Comparison of ENCODE assay signal across 10 cellular contexts in the genomic region with DNA sequence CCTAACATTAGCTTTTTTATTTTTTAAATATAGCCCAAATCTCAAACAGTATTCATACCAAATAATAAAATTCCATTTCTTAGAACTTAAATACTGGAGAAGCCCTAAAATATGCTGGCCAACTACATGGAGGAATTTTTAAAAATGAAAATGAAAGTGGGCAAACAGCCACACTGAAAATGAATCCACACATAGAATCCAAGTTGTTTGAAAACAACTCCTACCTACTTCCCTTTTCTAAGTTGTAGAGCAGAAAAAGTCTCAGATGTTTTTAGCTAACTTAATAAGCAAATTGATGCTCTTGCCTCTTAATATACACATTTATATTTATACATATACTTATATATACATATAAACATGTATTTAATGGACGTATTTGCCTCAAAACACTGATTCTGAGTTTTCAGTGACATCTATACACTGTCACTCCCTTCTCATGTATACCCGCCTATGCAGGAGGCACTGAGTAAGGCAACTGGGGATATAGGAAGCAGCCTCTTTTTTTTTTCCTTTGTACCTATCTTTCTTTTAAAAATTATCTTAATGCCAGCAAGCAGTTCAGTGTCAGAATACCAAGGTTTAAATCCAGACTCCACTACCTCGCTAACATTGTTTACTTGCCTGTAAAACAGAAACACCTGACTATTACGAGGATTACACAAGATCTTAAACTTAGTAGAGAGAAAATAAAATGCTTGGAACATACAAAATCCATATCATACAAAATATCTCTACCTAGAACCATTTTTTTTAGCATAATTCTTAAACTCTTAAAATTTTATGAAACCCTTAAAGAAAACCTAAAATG. TPM values are rescaled to one million over a fixed set of nuclear protein-coding genes. Genes with fewer than 3 reads are reported as not detected.
A peak's percentile ranks its signal among the peaks of the same experiment; 100 is the strongest.
DNase-seq lines count a peak whose midpoint lies in the region; ATAC-seq and TF ChIP-seq lines count a peak whose summit lies in the region.
"Had no signal": no experiment of that assay in that cellular context is flagged by ENCODE, and none has a peak within 500 bp of the region (broad histone marks: within the 10 kb centered on the region; RNA-seq: fewer than 3 reads in every experiment).

No MANE protein-coding gene starts in this region.

- TF ChIP-seq POLR2A in heart left ventricle (IDR thresholded peaks at IDR 0.05) (no peak), transverse colon (IDR thresholded peaks at IDR 0.05) (no peak)

- WGBS in heart left ventricle, 4 donors = 74 to 78% (median 77%) methylated on average over 4 of the region's 4 CpGs
- WGBS in transverse colon (ENCODE audit: low coverage in 1 of 2), 2 donors = 69 to 76% methylated on average over 4 of the region's 4 CpGs

- DNase-seq in heart left ventricle (peak in 1 of 5 donors; percentile 13), cardiac septum (ENCODE audit: low spot score) (no peak), lower lobe of right lung (no peak), transverse colon (no peak), NCI-H1105 (lab: John Stamatoyannopoulos, UW) (no peak), COR-L47 (lab: John Stamatoyannopoulos, UW) (no peak)
- DNase-seq in activated naive CD4-positive, alpha-beta T cell treated with anti-CD3 and anti-CD28 coated beads, Interleukin-2, amount 50 U/mL, for 72 hours (ENCODE audit: low spot score in 2 of 2) = no peak
- DNase-seq: body of pancreas, NCI-H345 had no signal

- peaks cover 0 to 19% (median 10%) of the 10 kb centered on the region in 12 donors for H3K9me3 ChIP-seq in heart left ventricle
- H3K9me3 ChIP-seq in lower lobe of right lung = peaks cover 9% of the 10 kb centered on the region
- H3K9me3 ChIP-seq in transverse colon = peaks cover 6% of the 10 kb centered on the region in 2 donors
- H3K9me3 ChIP-seq: body of pancreas had no signal

- H3K27ac ChIP-seq in heart left ventricle (peak overlapping the region in 11 of 12 donors; percentile 3 to 88 (median 52)), VCaP (peak overlapping the region; percentile 51), lower lobe of right lung (peak overlapping the region; percentile 50), transverse colon (peak overlapping the region; percentile 45 to 76 (median 55))

- peaks cover 3 to 10% of the 10 kb centered on the region in 2 donors for H3K9me3 Mint-ChIP-seq in activated naive CD4-positive, alpha-beta T cell treated with anti-CD3 and anti-CD28 coated beads, Interleukin-2, amount 50 U/mL, for 72 hours

- H3K27ac Mint-ChIP-seq in activated naive CD4-positive, alpha-beta T cell treated with anti-CD3 and anti-CD28 coated beads, Interleukin-2, amount 50 U/mL, for 72 hours = peak overlapping the region in 1 of 2 donors; percentile 17

- TF ChIP-seq CTCF in heart left ventricle (IDR thresholded peaks at IDR 0.05) (no peak), VCaP (conservative IDR thresholded peaks at IDR 0.05) (no peak), lower lobe of right lung (IDR thresholded peaks at IDR 0.05) (no peak), transverse colon (IDR thresholded peaks at IDR 0.05) (no peak)

- in situ Hi-C loops in transverse colon (cut with MboI; ENCODE audit: low pct_ligation_motif_present in 1 of 4, low pct_unique_long_range_greater_than_20kb in 1 of 4, low sequenced_read_pairs in 3 of 4) = loop anchor here in 1 of 4 donors (25.0 kb wide), 1 partner anchor 393 kb away; the partner anchor contains the start of gene GLRX5

- ATAC-seq in heart left ventricle (peak in 1 of 4 donors; percentile 65), lower lobe of right lung (peak in 1 of 2 donors; percentile 31)
- no peak for ATAC-seq in activated naive CD4-positive, alpha-beta T cell treated with anti-CD3 and anti-CD28 coated beads, Interleukin-2, amount 50 U/mL, for 72 hours
- ATAC-seq: body of pancreas had no signal

- H3K36me3 ChIP-seq in heart left ventricle = no peaks in the 10 kb centered on the region
- H3K36me3 ChIP-seq in lower lobe of right lung = no peaks in the 10 kb centered on the region
- H3K36me3 ChIP-seq in transverse colon = no peaks in the 10 kb centered on the region

- intact Hi-C loops in heart left ventricle (cut with DNase I) (loop anchor here in 2 of 10 donors (5.0 kb wide), 2 partner anchors 43 to 48 kb away; no protein-coding TSS in a partner anchor), cardiac septum (cut with DNase I) (no loop called here), lower lobe of right lung (cut with DNase I) (no loop called here), transverse colon (cut with DNase I; ENCODE audit: low total_unique reads) (no loop called here)

- TF ChIP-seq EP300 in transverse colon (IDR thresholded peaks at IDR 0.05; ENCODE audit: low read depth) = no peak

- H3K4me3 ChIP-seq in heart left ventricle (peak overlapping the region in 6 of 12 donors; percentile 4 to 40 (median 28)), lower lobe of right lung (peak overlapping the region; percentile 20), transverse colon (peak overlapping the region in 1 of 4 donors; percentile 15)
- H3K4me3 ChIP-seq: body of pancreas had no signal

- H3K4me1 ChIP-seq in heart left ventricle = peaks cover 13 to 86% (median 57%) of the 10 kb centered on the region in 12 donors
- H3K4me1 ChIP-seq in lower lobe of right lung = peaks cover 80% of the 10 kb centered on the region
- peaks cover 16 to 92% (median 62%) of the 10 kb centered on the region in 4 donors for H3K4me1 ChIP-seq in transverse colon

- H3K36me3 Mint-ChIP-seq in activated naive CD4-positive, alpha-beta T cell treated with anti-CD3 and anti-CD28 coated beads, Interleukin-2, amount 50 U/mL, for 72 hours = peaks cover 18 to 40% of the 10 kb centered on the region in 2 donors

- H3K27me3 ChIP-seq in heart left ventricle = no peaks in the 10 kb centered on the region
- H3K27me3 ChIP-seq in lower lobe of right lung (ENCODE audit: low read depth) = no peaks in the 10 kb centered on the region
- no peaks in the 10 kb centered on the region for H3K27me3 ChIP-seq in transverse colon
- H3K27me3 ChIP-seq: body of pancreas had no signal

RNA-seq across cellular contexts. Expression of gene DICER1, which starts 13.3 kb away (rescaled TPM):
- total RNA-seq in heart left ventricle (10 to 100 TPM; 21.6 to 57.9 (median 33.3) TPM), cardiac septum (33.1 TPM), lower lobe of right lung (66.4 TPM), transverse colon (100 to 1,000 TPM in 1 of 4 donors, 10 to 100 TPM in 3; 45.6 to 102 (median 71.4) TPM)
- polyA plus RNA-seq in heart left ventricle = 10 to 100 TPM in 1 of 2 donors, 1 to 10 TPM in 1; 5.4 to 10.5 TPM
- total RNA-seq in activated naive CD4-positive, alpha-beta T cell treated with anti-CD3 and anti-CD28 coated beads, Interleukin-2, amount 50 U/mL, for 72 hours = 10 to 100 TPM; 48.7 to 51.0 TPM
